In the genomic region with DNA sequence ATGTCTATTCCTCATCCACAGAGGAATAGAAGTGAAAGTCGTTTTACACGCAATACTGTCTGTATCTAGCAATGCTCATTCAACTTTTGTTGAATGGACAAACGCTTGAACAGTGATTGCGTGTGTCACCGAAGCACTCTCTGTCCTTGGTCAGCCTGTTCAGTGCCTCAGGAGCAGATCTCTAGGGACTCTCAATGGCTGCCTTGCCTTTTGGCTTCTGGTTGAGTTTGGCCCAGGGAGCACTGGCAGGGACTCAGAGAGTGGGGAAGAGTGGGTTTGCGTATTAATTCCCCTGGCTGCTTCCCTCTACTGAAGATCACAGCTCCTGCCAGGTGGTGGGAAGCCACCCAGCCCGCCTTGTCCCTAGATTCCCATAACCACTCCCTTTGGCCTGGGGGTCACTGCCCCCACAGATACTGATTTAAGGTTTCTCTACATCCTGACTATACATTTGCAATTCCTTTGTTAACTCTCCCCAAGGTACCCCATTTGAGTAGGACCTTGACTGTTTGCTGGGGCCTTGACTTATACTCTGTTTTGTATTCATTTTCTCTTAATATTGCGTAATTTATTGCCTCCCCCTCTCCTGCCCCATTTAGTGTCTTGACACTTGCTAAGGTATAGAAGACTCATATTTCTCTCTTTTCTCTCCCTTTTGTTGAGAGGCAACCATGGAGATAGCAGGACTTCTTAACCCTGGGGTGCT, we compare ENCODE assay signal across 9 cellular contexts.
DNase-seq lines count a peak whose midpoint lies in the region; TF ChIP-seq lines count a peak whose summit lies in the region.
"Had no signal": no experiment of that assay in that cellular context is flagged by ENCODE, and none has a peak within 500 bp of the region (broad histone marks: within the 10 kb centered on the region; RNA-seq: fewer than 3 reads in every experiment).

No MANE protein-coding gene starts in this region.

- in situ Hi-C loops in GM13977 (cut with MboI; ENCODE audit: low pct_unique_long_range_greater_than_20kb, low sequenced_read_pairs, unreplicated experiment) = loop anchor here (5.0 to 25.0 kb wide), 3 partner anchors 72 to 1310 kb away; partner anchors contain the start of gene PLPP3

- no peaks in the 10 kb centered on the region for H3K9me3 Mint-ChIP-seq in activated naive CD4-positive, alpha-beta T cell treated with anti-CD3 and anti-CD28 coated beads for 36 hours
- H3K9me3 Mint-ChIP-seq in mesothelial cell of epicardium = no peaks in the 10 kb centered on the region

- peak overlapping the region; percentile 38 for H3K9ac ChIP-seq in adipocyte (ENCODE audit: low read length)

- peaks cover 2% of the 10 kb centered on the region for H3K27me3 Mint-ChIP-seq in activated naive CD4-positive, alpha-beta T cell treated with anti-CD3 and anti-CD28 coated beads for 36 hours (ENCODE audit: low read depth)
- H3K27me3 Mint-ChIP-seq in mesothelial cell of epicardium (ENCODE audit: low read depth) = no peaks in the 10 kb centered on the region

- no peak for TF ChIP-seq CTCF in mesothelial cell of epicardium (IDR thresholded peaks at IDR 0.05; ENCODE audit: unreplicated experiment)
- no peak for TF ChIP-seq CTCF in GM13977 (IDR thresholded peaks at IDR 0.05; ENCODE audit: extremely low read depth, insufficient read depth, missing control alignments)

- H3K4me1 ChIP-seq in adipocyte (ENCODE audit: control insufficient read depth, insufficient read depth, low read length) = peaks cover 35% of the 10 kb centered on the region

- H3K4me1 Mint-ChIP-seq in activated naive CD4-positive, alpha-beta T cell treated with anti-CD3 and anti-CD28 coated beads for 36 hours (ENCODE audit: low read depth) = peaks cover 22% of the 10 kb centered on the region
- H3K4me1 Mint-ChIP-seq in mesothelial cell of epicardium = peaks cover 21% of the 10 kb centered on the region

- no peaks in the 10 kb centered on the region for H3K36me3 Mint-ChIP-seq in activated naive CD4-positive, alpha-beta T cell treated with anti-CD3 and anti-CD28 coated beads for 36 hours (ENCODE audit: low read depth)
- H3K36me3 Mint-ChIP-seq in mesothelial cell of epicardium = no peaks in the 10 kb centered on the region

- intact Hi-C loops in activated naive CD4-positive, alpha-beta T cell treated with anti-CD3 and anti-CD28 coated beads for 36 hours (cut with micrococcal nuclease) = loop anchor here (1.0 to 2.0 kb wide), 8 partner anchors 60 to 332 kb away; no protein-coding TSS in a partner anchor

- H3K4me3 ChIP-seq in adipocyte (ENCODE audit: low read length) = peak overlapping the region; percentile 62
- H3K4me3 ChIP-seq: ascending aorta had no signal

- no peaks in the 10 kb centered on the region for H3K36me3 ChIP-seq in adipocyte (ENCODE audit: control insufficient read depth, insufficient read depth, low read length, severe bottlenecking)
- H3K36me3 ChIP-seq: ascending aorta had no signal

- H3K27ac Mint-ChIP-seq in activated naive CD4-positive, alpha-beta T cell treated with anti-CD3 and anti-CD28 coated beads for 36 hours = peak overlapping the region; percentile 37
- H3K27ac Mint-ChIP-seq in mesothelial cell of epicardium = peak overlapping the region; percentile 39

- CTCF ChIA-PET in activated naive CD4-positive, alpha-beta T cell treated with anti-CD3 and anti-CD28 coated beads for 36 hours (lab: Charles Lee) = interaction anchor here (0.6 to 8.8 kb wide), 16 partner anchors 15 to 150 kb away, joined by 3 to 121 read pairs (median 4); no protein-coding TSS in a partner anchor

- no peak overlapping the region for H3K4me3 Mint-ChIP-seq in activated naive CD4-positive, alpha-beta T cell treated with anti-CD3 and anti-CD28 coated beads for 36 hours
- H3K4me3 Mint-ChIP-seq in mesothelial cell of epicardium = no peak overlapping the region

- no peaks in the 10 kb centered on the region for H3K27me3 ChIP-seq in adipocyte (replicated peaks; ENCODE audit: control insufficient read depth, insufficient read depth, low read length)
- H3K27me3 ChIP-seq: ascending aorta had no signal

- no peak for DNase-seq in activated naive CD4-positive, alpha-beta T cell treated with anti-CD3 and anti-CD28 coated beads for 36 hours
- DNase-seq in activated naive CD4-positive, alpha-beta T cell (lab: John Stamatoyannopoulos, UW) = no peak
- DNase-seq in adipocyte (ENCODE audit: low read depth) (no peak), mesothelial cell of epicardium (ENCODE audit: low spot score in 2 of 2, unreplicated experiment in 2 of 2) (no peak), superior temporal gyrus (ENCODE audit: extremely low spot score) (peak; percentile 26), NCI-H2107 treated with DMSO at 0.1 percent for 48 hours (lab: John Stamatoyannopoulos, UW; ENCODE audit: unreplicated experiment) (no peak), NCI-H146 (lab: John Stamatoyannopoulos, UW) (no peak), GM13977 (ENCODE audit: low spot score) (no peak)

- H3K9me3 ChIP-seq in adipocyte (ENCODE audit: control insufficient read depth, low read length) = no peaks in the 10 kb centered on the region
- H3K9me3 ChIP-seq: ascending aorta had no signal
